14 cellular contexts compared by ENCODE assay signal in the genomic region with DNA sequence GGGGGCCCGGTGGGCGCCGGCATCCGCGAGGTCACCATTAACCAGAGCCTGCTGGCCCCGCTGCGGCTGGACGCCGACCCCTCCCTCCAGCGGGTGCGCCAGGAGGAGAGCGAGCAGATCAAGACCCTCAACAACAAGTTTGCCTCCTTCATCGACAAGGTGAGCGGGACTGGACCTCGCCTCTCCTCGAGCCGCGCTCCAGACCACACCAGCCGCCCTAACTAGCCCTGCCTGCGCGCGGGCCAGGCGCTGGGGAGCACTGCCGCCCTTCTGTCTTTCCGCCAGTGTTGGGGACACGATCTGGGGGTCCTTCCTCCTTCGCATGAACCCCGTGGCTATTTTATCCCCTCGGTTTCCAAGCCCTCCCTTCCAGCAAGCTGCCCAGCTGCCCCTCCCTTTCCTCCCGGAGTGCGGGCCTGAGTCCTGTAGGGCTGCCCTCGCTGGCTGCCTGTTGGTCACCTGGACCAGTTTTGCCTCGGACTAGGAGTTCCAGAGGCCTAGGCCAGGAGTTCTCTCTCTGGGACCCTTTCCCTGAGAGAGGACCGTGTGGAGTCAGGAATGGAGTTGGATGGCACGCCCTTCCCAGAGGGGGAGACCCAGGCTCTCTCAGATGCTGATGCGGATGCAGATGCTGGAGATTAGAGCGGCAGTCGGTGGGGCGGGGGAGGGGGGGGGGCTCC. TPM values are rescaled to one million over a fixed set of nuclear protein-coding genes. Genes with fewer than 3 reads are reported as not detected.
DNase-seq lines count a peak whose midpoint lies in the region; ATAC-seq and TF ChIP-seq lines count a peak whose summit lies in the region.
"Had no signal": no experiment of that assay in that cellular context is flagged by ENCODE, and none has a peak within 500 bp of the region (broad histone marks: within the 10 kb centered on the region; RNA-seq: fewer than 3 reads in every experiment).

No MANE protein-coding gene starts in this region.

- H3K4me1 Mint-ChIP-seq in glutamatergic neuron (ENCODE audit: low read depth, unreplicated experiment) (peaks cover 5% of the 10 kb centered on the region), osteocyte (ENCODE audit: unreplicated experiment) (peaks cover 72% of the 10 kb centered on the region)

- H3K36me3 Mint-ChIP-seq in glutamatergic neuron (ENCODE audit: unreplicated experiment), result no peaks in the 10 kb centered on the region
- H3K36me3 Mint-ChIP-seq in osteocyte (ENCODE audit: unreplicated experiment), result no peaks in the 10 kb centered on the region

- peaks cover 55% of the 10 kb centered on the region for H3K36me3 ChIP-seq in RWPE2 (ENCODE audit: low read depth)
- H3K36me3 ChIP-seq: SJCRH30 had no signal

- H3K4me3 Mint-ChIP-seq in glutamatergic neuron (ENCODE audit: unreplicated experiment) (peak overlapping the region; percentile 70), osteocyte (ENCODE audit: unreplicated experiment) (peak overlapping the region; percentile 77)

- H3K9me3 Mint-ChIP-seq in glutamatergic neuron (ENCODE audit: unreplicated experiment) (peaks cover 6% of the 10 kb centered on the region), osteocyte (ENCODE audit: unreplicated experiment) (no peaks in the 10 kb centered on the region)

- H3K27me3 Mint-ChIP-seq in glutamatergic neuron (ENCODE audit: unreplicated experiment), result peaks cover 16% of the 10 kb centered on the region
- no peaks in the 10 kb centered on the region for H3K27me3 Mint-ChIP-seq in osteocyte (ENCODE audit: unreplicated experiment)

- ATAC-seq in RWPE2 (ENCODE audit: low read depth), result no peak

- no peaks in the 10 kb centered on the region for H3K27me3 ChIP-seq in RWPE2 (ENCODE audit: insufficient read depth, poor library complexity, severe bottlenecking)
- H3K27me3 ChIP-seq: SJCRH30 had no signal

- peak; percentile 86 for DNase-seq in DMS53 (lab: John Stamatoyannopoulos, UW)
- peak; percentile 45 for DNase-seq in RWPE2 (ENCODE audit: low spot score)
- no peak for DNase-seq in glutamatergic neuron
- DNase-seq in osteocyte (ENCODE audit: extremely low spot score, unreplicated experiment), result no peak
- no peak for DNase-seq in DMS 273 (lab: John Stamatoyannopoulos, UW; ENCODE audit: unreplicated experiment)
- no peak for DNase-seq in activated CD8-positive, alpha-beta memory T cell treated with anti-CD3 and anti-CD28 coated beads, Interleukin-2, amount 50 U/mL, for 4 hours
- DNase-seq in activated effector memory CD4-positive, alpha-beta T cell treated with anti-CD3 and anti-CD28 coated beads, Interleukin-2, amount 50 U/mL, for 16 hours, result no peak
- DNase-seq in mucosa of gallbladder (ENCODE audit: low spot score), result no peak
- DNase-seq: activated CD4-positive, alpha-beta T cell treated with anti-CD3 and anti-CD28 coated beads for 48 hours; activated effector memory CD4-positive, alpha-beta T cell treated with Interleukin-2 at 50 U/mL for 16 hours; NCI-H446; SJCRH30; stimulated activated CD4-positive, alpha-beta T cell treated with anti-CD3 and anti-CD28 coated beads, Interleukin-2, amount 100 ng/mL, for 24 hours had no signal

- peak overlapping the region; percentile 94 for H3K4me3 ChIP-seq in RWPE2 (ENCODE audit: severe bottlenecking)
- H3K4me3 ChIP-seq: SJCRH30 had no signal

- H3K4me1 ChIP-seq in RWPE2 (ENCODE audit: insufficient read depth, poor library complexity, severe bottlenecking), result peaks cover 62% of the 10 kb centered on the region

- no peaks in the 10 kb centered on the region for H3K9me3 ChIP-seq in RWPE2 (ENCODE audit: severe bottlenecking)
- H3K9me3 ChIP-seq: SJCRH30 had no signal

- no peak overlapping the region for H3K27ac Mint-ChIP-seq in glutamatergic neuron (ENCODE audit: unreplicated experiment)
- peak overlapping the region; percentile 89 for H3K27ac Mint-ChIP-seq in osteocyte (ENCODE audit: unreplicated experiment)

- no peak for TF ChIP-seq CTCF in RWPE2 (IDR thresholded peaks at IDR 0.05; ENCODE audit: poor library complexity, severe bottlenecking)
- no peak for TF ChIP-seq CTCF in glutamatergic neuron (IDR thresholded peaks at IDR 0.05; ENCODE audit: partially characterized antibody, unreplicated experiment)
- TF ChIP-seq CTCF in osteocyte (IDR thresholded peaks at IDR 0.05), result no peak

- H3K27ac ChIP-seq in RWPE2 (ENCODE audit: poor library complexity, severe bottlenecking), result peak overlapping the region; percentile 99
- H3K27ac ChIP-seq: dorsolateral prefrontal cortex, SJCRH30 had no signal

RNA-seq across cellular contexts. Expression of gene KRT7, which starts 0.6 kb away (rescaled TPM):
- not detected for total RNA-seq in glutamatergic neuron (ENCODE audit: unreplicated experiment)
- total RNA-seq in osteocyte, result 168 and 178 TPM in 2 replicates
- 335 TPM for total RNA-seq in mucosa of gallbladder

RNA-seq across cellular contexts. Expression of gene KRT86, which starts 40.8 kb away (rescaled TPM):
- not detected for total RNA-seq in glutamatergic neuron (ENCODE audit: unreplicated experiment)
- 0.24 TPM in 2 replicates for total RNA-seq in osteocyte
- total RNA-seq in mucosa of gallbladder, result 1.1 TPM

RNA-seq across cellular contexts. Expression of gene KRT80, which starts 41.8 kb away (rescaled TPM):
- total RNA-seq in glutamatergic neuron (ENCODE audit: unreplicated experiment) (not detected), osteocyte (9.2 and 9.9 TPM in 2 replicates), mucosa of gallbladder (15.5 TPM)

RNA-seq across cellular contexts. Expression of gene KRT81, which starts 57.7 kb away (rescaled TPM):
- not detected for total RNA-seq in glutamatergic neuron (ENCODE audit: unreplicated experiment)
- 0.50 and 0.83 TPM in 2 replicates for total RNA-seq in osteocyte
- 0.55 TPM for total RNA-seq in mucosa of gallbladder

Comparison
In these comparisons a context has a peak if more than half of its experiments do, and no peak if none do; other contexts are left out.
1. DNase-seq: peak in DMS53 (single experiment) and RWPE2 (single experiment); none in glutamatergic neuron (single experiment), osteocyte (single experiment), DMS 273 (single experiment), activated CD8-positive, alpha-beta memory T cell treated with anti-CD3 and anti-CD28 coated beads, Interleukin-2, amount 50 U/mL, for 4 hours (single experiment), activated effector memory CD4-positive, alpha-beta T cell treated with anti-CD3 and anti-CD28 coated beads, Interleukin-2, amount 50 U/mL, for 16 hours (single experiment) and mucosa of gallbladder (single experiment).
2. RNA of gene KRT7, which starts 0.6 kb away (total RNA-seq): 335 TPM in mucosa of gallbladder (single experiment) and 168 to 178 TPM in osteocyte; not detected in glutamatergic neuron (single experiment); every median in the first group is over 100 times any median in the second.
3. RNA of gene KRT80, which starts 41.8 kb away (total RNA-seq): 15.5 TPM in mucosa of gallbladder (single experiment) and 9.2 to 9.9 TPM in osteocyte; not detected in glutamatergic neuron (single experiment); every median in the first group is over 10 times any median in the second.